In the genomic region with DNA sequence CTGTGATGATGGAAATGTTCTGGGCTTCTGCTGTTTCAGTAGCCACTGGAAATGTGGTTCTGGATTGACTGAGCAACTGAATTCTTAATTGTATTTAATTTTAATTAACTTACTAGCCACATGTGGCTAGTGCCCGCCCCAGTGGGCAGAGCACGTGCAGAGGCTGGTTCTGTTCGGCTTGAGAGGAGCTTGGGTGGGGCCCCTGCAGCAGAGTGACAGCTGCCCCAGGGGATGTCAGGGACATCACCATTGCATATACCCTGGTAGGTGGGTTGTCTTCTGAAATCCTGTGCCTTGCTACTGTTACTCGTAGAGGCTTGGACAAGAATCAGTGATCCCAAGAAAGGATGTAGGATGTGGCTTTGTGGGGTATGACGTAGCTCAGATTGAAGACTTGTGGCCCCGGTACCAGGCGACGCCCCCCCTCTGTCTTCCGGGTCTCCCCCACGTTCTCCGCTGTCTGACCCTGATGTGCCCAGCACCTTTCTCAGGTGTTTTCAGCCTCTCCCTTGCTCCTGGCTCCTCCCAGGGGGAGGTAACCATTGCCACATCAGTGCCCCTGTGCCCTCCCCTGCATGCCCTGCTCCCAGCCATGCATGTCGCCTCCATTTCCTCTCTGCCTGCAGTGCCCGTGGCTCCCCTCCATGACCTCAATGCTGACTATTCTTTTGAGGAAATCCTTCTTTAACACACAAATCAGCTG, we compare ENCODE assay signal across 11 cellular contexts.
DNase-seq lines count a peak whose midpoint lies in the region; ATAC-seq and TF ChIP-seq lines count a peak whose summit lies in the region.
"Had no signal": no experiment of that assay in that cellular context is flagged by ENCODE, and none has a peak within 500 bp of the region (broad histone marks: within the 10 kb centered on the region; RNA-seq: fewer than 3 reads in every experiment).

No MANE protein-coding gene starts in this region.

- no peak overlapping the region for H3K4me3 ChIP-seq in NB4 (ENCODE audit: low read depth, low read length)
- H3K4me3 ChIP-seq: A549 had no signal

- no peak overlapping the region for H3K27ac Mint-ChIP-seq in activated naive CD8-positive, alpha-beta T cell treated with anti-CD3 and anti-CD28 coated beads, Interleukin-2, amount 50 U/mL, for 24 hours

- no peaks in the 10 kb centered on the region for H3K36me3 Mint-ChIP-seq in activated naive CD8-positive, alpha-beta T cell treated with anti-CD3 and anti-CD28 coated beads, Interleukin-2, amount 50 U/mL, for 24 hours (ENCODE audit: low read depth)

- H3K4me3 Mint-ChIP-seq in activated naive CD8-positive, alpha-beta T cell treated with anti-CD3 and anti-CD28 coated beads, Interleukin-2, amount 50 U/mL, for 24 hours = no peak overlapping the region

- DNase-seq in NCI-H748 (lab: John Stamatoyannopoulos, UW; ENCODE audit: unreplicated experiment) = peak; percentile 23
- no peak for DNase-seq in NCI-H748 treated with DMSO at 0.1 percent for 48 hours (lab: John Stamatoyannopoulos, UW)
- DNase-seq in NB4 (ENCODE audit: low read depth) = peak; percentile 27
- no peak for DNase-seq in activated naive CD8-positive, alpha-beta T cell treated with anti-CD3 and anti-CD28 coated beads, Interleukin-2, amount 50 U/mL, for 24 hours
- DNase-seq in renal cortical epithelial cell (ENCODE audit: low read depth) = peak; percentile 91
- DNase-seq in AML-193 (lab: John Stamatoyannopoulos, UW) = no peak
- no peak for DNase-seq in activated effector memory CD4-positive, alpha-beta T cell treated with Interleukin-2 at 50 U/mL for 16 hours
- DNase-seq: effector CD8-positive, alpha-beta T cell; trophoblast cell had no signal

- TF ChIP-seq CTCF in NB4 (IDR thresholded peaks at IDR 0.05; ENCODE audit: low read depth, low read length) = no peak

- ATAC-seq in activated naive CD8-positive, alpha-beta T cell treated with anti-CD3 and anti-CD28 coated beads, Interleukin-2, amount 50 U/mL, for 24 hours = peak; percentile 24
- ATAC-seq in HG02678 (IDR thresholded peaks at IDR 0.05; ENCODE audit: unreplicated experiment) = no peak
- ATAC-seq: A549 had no signal

- H3K9me3 Mint-ChIP-seq in activated naive CD8-positive, alpha-beta T cell treated with anti-CD3 and anti-CD28 coated beads, Interleukin-2, amount 50 U/mL, for 24 hours = no peaks in the 10 kb centered on the region

- no peak for TF ChIP-seq POLR2A in NB4 (IDR thresholded peaks at IDR 0.05; ENCODE audit: extremely low read depth, insufficient read length)

- peaks cover 9% of the 10 kb centered on the region for H3K27me3 Mint-ChIP-seq in activated naive CD8-positive, alpha-beta T cell treated with anti-CD3 and anti-CD28 coated beads, Interleukin-2, amount 50 U/mL, for 24 hours

- H3K4me1 Mint-ChIP-seq in activated naive CD8-positive, alpha-beta T cell treated with anti-CD3 and anti-CD28 coated beads, Interleukin-2, amount 50 U/mL, for 24 hours = no peaks in the 10 kb centered on the region

Comparison
In these comparisons a context has a peak if more than half of its experiments do, and no peak if none do; other contexts are left out.
1. DNase-seq: peak in NCI-H748 (single experiment), NB4 (single experiment) and renal cortical epithelial cell (single experiment); none in NCI-H748 treated with DMSO at 0.1 percent for 48 hours (single experiment), activated naive CD8-positive, alpha-beta T cell treated with anti-CD3 and anti-CD28 coated beads, Interleukin-2, amount 50 U/mL, for 24 hours (single experiment), AML-193 (0 of 2) and activated effector memory CD4-positive, alpha-beta T cell treated with Interleukin-2 at 50 U/mL for 16 hours (single experiment).